Comparison of ENCODE assay signal across 1 cellular context in genomic region chr2:70964596-70965386, GRCh38.
A peak's percentile ranks its signal among the peaks of the same experiment; 100 is the strongest.
TF ChIP-seq lines count a peak whose summit lies in the region.

No MANE protein-coding gene starts in this region.

TF ChIP-seq in GM23338, 12 proteins besides CTCF, POLR2A, EP300 and RAD21 (continued from another document):
- TF ChIP-seq ZNF462 (CRISPR knock-in tag; IDR thresholded peaks at IDR 0.05) (0 out of 2 replicates have a peak, but pooled peaks have one; percentile 19), NANOG (IDR thresholded peaks at IDR 0.05; ENCODE audit: borderline replicate concordance) (no peak), ZNF331 (CRISPR knock-in tag; IDR thresholded peaks at IDR 0.05; ENCODE audit: low read depth) (no peak), EZH2 (IDR thresholded peaks at IDR 0.05; ENCODE audit: low read depth, unreplicated experiment) (peak; percentile 47), JUNB (IDR thresholded peaks at IDR 0.05; ENCODE audit: unreplicated experiment) (no peak), CREB1 (CRISPR knock-in tag; IDR thresholded peaks at IDR 0.05; ENCODE audit: low read depth) (no peak), STAT1 (IDR thresholded peaks at IDR 0.05; ENCODE audit: unreplicated experiment) (no peak), ETS1 (IDR thresholded peaks at IDR 0.05) (no peak)
TF ChIP-seq in GM23338: peak in this region for 2.
